8 cellular contexts compared by ENCODE assay signal in genomic region chr1:107140703-107141490, GRCh38. TPM values are rescaled to one million over a fixed set of nuclear protein-coding genes. Genes with fewer than 3 reads are reported as not detected.
DNase-seq lines count a peak whose midpoint lies in the region; ATAC-seq and TF ChIP-seq lines count a peak whose summit lies in the region.

TSS of gene NTNG1 (plus strand) at chr1:107141039.

- H4K20me1 ChIP-seq in GM23248 (ENCODE audit: insufficient read depth) = no peaks in the 10 kb centered on the region
- no peaks in the 10 kb centered on the region for H4K20me1 ChIP-seq in PC-3 (ENCODE audit: low read length)

- intact Hi-C loops in PC-3 (cut with micrococcal nuclease) (loop anchor here (2.0 to 5.0 kb wide), 5 partner anchors 64 to 1014 kb away; no protein-coding TSS in a partner anchor), left colon (cut with DNase I, micrococcal nuclease) (loop anchor here in 1 of 2 donors (5.0 kb wide), 1 partner anchor 464 kb away; no protein-coding TSS in a partner anchor)

- TF ChIP-seq CTCF in PC-3 (conservative IDR thresholded peaks at IDR 0.05; ENCODE audit: low read depth, low read length) = no peak

- H3K9me3 ChIP-seq in GM23248 (ENCODE audit: low read depth) = no peaks in the 10 kb centered on the region
- H3K9me3 ChIP-seq in PC-3 (ENCODE audit: low read length) = no peaks in the 10 kb centered on the region

- H2AFZ ChIP-seq in GM23248 = peak within 1 kb of the TSS; percentile 93
- peak within 1 kb of the TSS; percentile 96 for H2AFZ ChIP-seq in PC-3 (ENCODE audit: low read length)

- POLR2A ChIA-PET in PC-3 (lab: Charles Lee; ENCODE audit: unreplicated experiment) = interaction anchor here (0.7 kb wide), 1 partner anchor 85 kb away, joined by 3 read pairs; no protein-coding TSS in a partner anchor

- CTCF ChIA-PET in PC-3 (lab: Charles Lee) = interaction anchor here (0.7 kb wide), 1 partner anchor 393 kb away, joined by 5 read pairs; no protein-coding TSS in a partner anchor

- H3K9me2 ChIP-seq in GM23248 (ENCODE audit: insufficient read depth) (no peaks in the 10 kb centered on the region), PC-3 (replicated peaks; ENCODE audit: low read length) (no peaks in the 10 kb centered on the region)

- WGBS in GM23248 (ENCODE audit: low coverage in 1 of 2, low lambda C conversion rate in 2 of 2, missing lambda C conversion rate in 2 of 2), 2 experiments = 3 to 4% methylated on average over 22 to 29 of the region's 79 CpGs

- H3K4me1 ChIP-seq in GM23248 (ENCODE audit: insufficient read depth) (peaks cover 36% of the 10 kb centered on the region), PC-3 (ENCODE audit: insufficient read depth, low read length) (peaks cover 36% of the 10 kb centered on the region)

- H3K27ac ChIP-seq in GM23248 = peak within 1 kb of the TSS; percentile 48
- peak within 1 kb of the TSS; percentile 65 for H3K27ac ChIP-seq in PC-3 (ENCODE audit: low read length)

- H3K79me2 ChIP-seq in GM23248 (ENCODE audit: insufficient read depth) (peaks cover 34% of the 10 kb centered on the region), PC-3 (ENCODE audit: low read length) (peaks cover 13% of the 10 kb centered on the region; the same call in 1 of the 2 replicates)

- peak; percentile 71 for DNase-seq in D341Med (ENCODE audit: low spot score)
- peak; percentile 66 for DNase-seq in GM23248
- DNase-seq in PC-3 = peak; percentile 64
- peak; percentile 51 for DNase-seq in cerebellar cortex (ENCODE audit: low spot score)
- DNase-seq in left colon = peak in 1 of 2 donors; percentile 6
- peak; percentile 11 for DNase-seq in stimulated activated naive CD8-positive, alpha-beta T cell treated with anti-CD3 and anti-CD28 coated beads, Interleukin-15, Interleukin-2, amounts not matched to agents 100 U/mL and 50 U/mL, for 24 hours
- DNase-seq in NCI-H128 (lab: John Stamatoyannopoulos, UW; ENCODE audit: unreplicated experiment) = no peak

- H3K4me2 ChIP-seq in GM23248 (ENCODE audit: unreplicated experiment) (peak within 1 kb of the TSS; percentile 95), PC-3 (ENCODE audit: low read length) (peak within 1 kb of the TSS; percentile 96)

- BruUV-seq in PC-3 (replicated peaks; lab: Mats Ljungman, UMichigan) = no TSS peak

- H3F3A ChIP-seq in GM23248 (ENCODE audit: insufficient read depth) (peaks cover 26% of the 10 kb centered on the region), PC-3 (ENCODE audit: low read length, unreplicated experiment) (no peaks in the 10 kb centered on the region)

- H3K4me3 ChIP-seq in GM23248 (peak within 1 kb of the TSS; percentile 98), PC-3 (ENCODE audit: low read length) (peak within 1 kb of the TSS; percentile 96)

- H3K36me3 ChIP-seq in GM23248 (ENCODE audit: low read depth) = no peaks in the 10 kb centered on the region
- H3K36me3 ChIP-seq in PC-3 (ENCODE audit: low read depth, low read length) = no peaks in the 10 kb centered on the region

- ATAC-seq in PC-3 = peak; percentile 20
- peak; percentile 58 for ATAC-seq in left colon
- peak; percentile 50 for ATAC-seq in stimulated activated naive CD8-positive, alpha-beta T cell treated with anti-CD3 and anti-CD28 coated beads, Interleukin-15, Interleukin-2, amounts not matched to agents 100 U/mL and 50 U/mL, for 24 hours
- ATAC-seq in GM19324 (IDR thresholded peaks at IDR 0.05; ENCODE audit: low FRiP score, unreplicated experiment) = no peak

- in situ Hi-C loops in GM23248 (cut with MboI) = no loop called here

- H3K9ac ChIP-seq in GM23248 = peak within 1 kb of the TSS; percentile 69
- H3K9ac ChIP-seq in PC-3 (ENCODE audit: low read length) = peak within 1 kb of the TSS; percentile 53

- H3K27me3 ChIP-seq in GM23248 (replicated peaks; ENCODE audit: insufficient read depth) (no peaks in the 10 kb centered on the region), PC-3 (ENCODE audit: low read length) (no peaks in the 10 kb centered on the region)

RNA-seq across cellular contexts. Expression of gene NTNG1, which starts in this region (rescaled TPM):
- 14.4 and 14.7 TPM in 2 replicates for total RNA-seq in GM23248 (2014; rRNA removed; shearing (Covaris generic))
- 16.0 and 17.4 TPM in 2 replicates for polyA plus RNA-seq in GM23248 (2016; fragmentation: Nextera tagmentation; extraction: Ambion mirVana)
- total RNA-seq in PC-3 (2014; rRNA removed) (6.7 and 6.8 TPM in 2 replicates), left colon (1 to 10 TPM in 1 of 2 donors, under 1 TPM in 1; 0.09 to 1.2 TPM)
